Comparison of ENCODE assay signal across 1 cellular context in genomic region chr10:31912898-31913847, GRCh38.
TF ChIP-seq lines count a peak whose summit lies in the region.

No MANE protein-coding gene starts in this region.

TF ChIP-seq in K562, 482 proteins besides CTCF, POLR2A, EP300 and RAD21:
- TF ChIP-seq ZNF316 (IDR thresholded peaks at IDR 0.05) (peak; percentile 73), MAFG (tag; conservative IDR thresholded peaks at IDR 0.05) (peak; percentile 33; the same call in 1 of the 2 replicates), C11orf30 (IDR thresholded peaks at IDR 0.05; ENCODE audit: low read depth) (peak; percentile 22; the same call in 1 of the 2 replicates), POLR3G (IDR thresholded peaks at IDR 0.05; ENCODE audit: extremely low read depth, insufficient read length, insufficient replicate concordance) (no peak), ZNF384 (IDR thresholded peaks at IDR 0.05; ENCODE audit: low read depth, low read length) (0 out of 2 replicates have a peak, but pooled peaks have one; percentile 27)
TF ChIP-seq in K562: peak in this region for 4.
